Comparison of ENCODE assay signal across 20 cellular contexts in the genomic region with DNA sequence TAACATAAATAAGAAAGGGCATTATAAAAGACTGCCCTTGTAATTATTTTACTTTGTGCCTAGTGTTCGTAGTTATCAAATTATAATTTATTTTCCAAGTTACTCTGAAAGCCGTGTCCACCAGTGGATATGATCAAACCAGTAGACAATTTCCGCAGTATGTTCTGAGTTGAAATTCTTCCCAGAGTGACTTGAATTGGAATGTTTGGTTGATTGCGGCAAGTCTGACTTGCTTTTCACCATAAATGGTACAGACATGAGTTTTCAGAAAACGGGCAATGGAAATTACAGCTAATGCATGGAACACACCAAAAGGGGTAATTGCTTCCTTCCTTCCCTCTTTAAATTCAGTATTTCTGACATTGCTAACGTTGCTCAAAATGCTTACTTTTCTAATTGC. TPM values are rescaled to one million over a fixed set of nuclear protein-coding genes. Genes with fewer than 3 reads are reported as not detected.
"Had no signal": no experiment of that assay in that cellular context is flagged by ENCODE, and none has a peak within 500 bp of the region (broad histone marks: within the 10 kb centered on the region; RNA-seq: fewer than 3 reads in every experiment).

No MANE protein-coding gene starts in this region.

- ATAC-seq: activated naive CD4-positive, alpha-beta T cell treated with anti-CD3 and anti-CD28 coated beads, Interleukin-2, amount 50 U/mL, for 72 hours; activated T-cell treated with anti-CD3 and anti-CD28 coated beads, Interleukin-2, amount 50 U/mL, for 72 hours; effector memory CD8-positive, alpha-beta T cell; mucosa of descending colon; natural killer cell treated with Interleukin-12 subunit alpha and Interleukin-12 subunit beta and Interleukin-15 and Interleukin-18, amount 100 ng/mL, for 72 hours; sciatic nerve; stimulated activated naive CD8-positive, alpha-beta T cell treated with anti-CD3 and anti-CD28 coated beads, Interleukin-15, Interleukin-2, amounts not matched to agents 100 U/mL and 50 U/mL, for 24 hours; T-cell; upper lobe of right lung had no signal

- DNase-seq: activated B cell treated with CpG ODN at 0.5 μM for 24 hours; activated CD4-positive, alpha-beta T cell treated with anti-CD3 and anti-CD28 coated beads, Interleukin-2, amount 50 U/mL, for 1 hour; activated naive CD4-positive, alpha-beta T cell; activated T-cell treated with anti-CD3 and anti-CD28 coated beads for 4 hours; activated T-cell treated with anti-CD3 and anti-CD28 coated beads, Interleukin-2, amount 50 U/mL, for 72 hours; central memory CD4-positive, alpha-beta T cell; dorsolateral prefrontal cortex; effector memory CD8-positive, alpha-beta T cell; left ventricle myocardium inferior; mucosa of descending colon; stimulated activated CD4-positive, alpha-beta T cell treated with anti-CD3 and anti-CD28 coated beads, Interleukin-12 subunit alpha, Interleukin-12 subunit beta, amount 100 ng/mL, for 4 hours; stimulated activated CD4-positive, alpha-beta T cell treated with anti-CD3 and anti-CD28 coated beads, Interleukin-4, amount 100 ng/mL, for 1 hour; stimulated activated naive CD8-positive, alpha-beta T cell treated with anti-CD3 and anti-CD28 coated beads, Interleukin-15, Interleukin-2, amounts not matched to agents 100 U/mL and 50 U/mL, for 24 hours; T-cell; thyroid gland; upper lobe of right lung had no signal

RNA-seq across cellular contexts. Expression of gene CHSY3, which starts 56.6 kb away (rescaled TPM):
- total RNA-seq: activated B cell treated with CpG ODN at 0.5 μM for 24 hours; activated naive CD4-positive, alpha-beta T cell treated with anti-CD3 and anti-CD28 coated beads, Interleukin-2, amount 50 U/mL, for 72 hours; activated T-cell treated with anti-CD3 and anti-CD28 coated beads, Interleukin-2, amount 50 U/mL, for 72 hours; T-cell; T-helper 2 cell treated with Interferon-gamma antibody and Interleukin-4, amounts not matched to agents 100 ng/mL and 5 ng/mL, for 36 hours had no signal
